ENCODE assay signal across 1 cellular context in the genomic region with DNA sequence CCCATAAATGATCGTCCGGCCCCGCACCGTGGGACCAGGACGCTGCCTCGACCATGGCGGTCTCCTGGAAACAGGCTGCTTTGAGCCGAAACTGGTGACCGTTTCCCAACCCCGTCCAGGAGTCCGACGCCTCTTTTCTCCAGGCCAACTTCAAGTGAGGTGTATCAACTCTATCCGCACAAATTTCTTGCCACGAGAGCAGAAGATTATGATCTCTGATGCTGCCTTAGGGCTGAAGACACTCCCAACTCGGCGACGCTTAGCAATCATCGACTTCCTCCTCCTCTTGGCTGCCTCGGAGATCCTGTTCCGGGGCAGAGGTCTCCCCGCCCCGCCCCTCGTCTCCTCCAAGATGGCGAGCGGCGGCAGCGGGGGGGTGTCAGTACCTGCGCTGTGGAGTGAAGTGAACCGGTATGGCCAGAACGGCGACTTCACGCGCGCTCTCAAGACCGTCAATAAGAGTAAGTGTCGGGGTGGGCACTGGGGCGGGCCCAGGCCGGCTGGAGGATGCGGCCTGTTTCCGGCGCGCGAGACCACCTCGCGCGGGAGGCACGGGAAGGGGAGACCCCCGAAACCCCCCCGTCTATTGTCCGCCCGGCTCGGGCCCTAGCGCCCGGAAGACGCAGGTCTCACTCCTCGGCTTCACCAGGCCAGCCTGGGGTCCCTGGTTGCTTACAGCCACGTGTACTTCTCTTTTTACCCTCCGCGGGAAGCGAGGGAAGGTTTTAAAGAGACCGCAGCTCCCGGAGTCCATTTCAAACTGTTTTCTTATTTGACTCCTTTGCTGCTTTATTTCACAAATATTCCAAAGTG.
TF ChIP-seq lines count a peak whose summit lies in the region.

A gene with protein sequence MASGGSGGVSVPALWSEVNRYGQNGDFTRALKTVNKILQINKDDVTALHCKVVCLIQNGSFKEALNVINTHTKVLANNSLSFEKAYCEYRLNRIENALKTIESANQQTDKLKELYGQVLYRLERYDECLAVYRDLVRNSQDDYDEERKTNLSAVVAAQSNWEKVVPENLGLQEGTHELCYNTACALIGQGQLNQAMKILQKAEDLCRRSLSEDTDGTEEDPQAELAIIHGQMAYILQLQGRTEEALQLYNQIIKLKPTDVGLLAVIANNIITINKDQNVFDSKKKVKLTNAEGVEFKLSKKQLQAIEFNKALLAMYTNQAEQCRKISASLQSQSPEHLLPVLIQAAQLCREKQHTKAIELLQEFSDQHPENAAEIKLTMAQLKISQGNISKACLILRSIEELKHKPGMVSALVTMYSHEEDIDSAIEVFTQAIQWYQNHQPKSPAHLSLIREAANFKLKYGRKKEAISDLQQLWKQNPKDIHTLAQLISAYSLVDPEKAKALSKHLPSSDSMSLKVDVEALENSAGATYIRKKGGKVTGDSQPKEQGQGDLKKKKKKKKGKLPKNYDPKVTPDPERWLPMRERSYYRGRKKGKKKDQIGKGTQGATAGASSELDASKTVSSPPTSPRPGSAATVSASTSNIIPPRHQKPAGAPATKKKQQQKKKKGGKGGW (plus strand): TSS at position 334 of the 813 bp plus-strand sequence. CDS start 19 bp downstream, at position 353.

TF ChIP-seq in HepG2, 621 proteins besides CTCF, POLR2A, EP300 and RAD21 (continued from another document and continues in another):
- peak; percentile 34; the same call in 1 of the 2 replicates for TF ChIP-seq ZBTB40 (IDR thresholded peaks at IDR 0.05)
- TF ChIP-seq ZBTB40 (CRISPR knock-in tag; IDR thresholded peaks at IDR 0.05) = no peak
- TF ChIP-seq, protein P1, sequence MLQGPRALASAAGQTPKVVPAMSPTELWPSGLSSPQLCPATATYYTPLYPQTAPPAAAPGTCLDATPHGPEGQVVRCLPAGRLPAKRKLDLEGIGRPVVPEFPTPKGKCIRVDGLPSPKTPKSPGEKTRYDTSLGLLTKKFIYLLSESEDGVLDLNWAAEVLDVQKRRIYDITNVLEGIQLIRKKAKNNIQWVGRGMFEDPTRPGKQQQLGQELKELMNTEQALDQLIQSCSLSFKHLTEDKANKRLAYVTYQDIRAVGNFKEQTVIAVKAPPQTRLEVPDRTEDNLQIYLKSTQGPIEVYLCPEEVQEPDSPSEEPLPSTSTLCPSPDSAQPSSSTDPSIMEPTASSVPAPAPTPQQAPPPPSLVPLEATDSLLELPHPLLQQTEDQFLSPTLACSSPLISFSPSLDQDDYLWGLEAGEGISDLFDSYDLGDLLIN (CRISPR knock-in tag; IDR thresholded peaks at IDR 0.05; ENCODE audit: borderline replicate concordance) = no peak
- TF ChIP-seq ZNF329 (CRISPR knock-in tag; IDR thresholded peaks at IDR 0.05; ENCODE audit: low read depth) = no peak
- TF ChIP-seq USF2 (IDR thresholded peaks at IDR 0.05; ENCODE audit: low read depth, low read length) = no peak
- no peak for TF ChIP-seq USF2 (CRISPR knock-in tag; IDR thresholded peaks at IDR 0.05; ENCODE audit: borderline replicate concordance)
- no peak for TF ChIP-seq ZNF776 (CRISPR knock-in tag; IDR thresholded peaks at IDR 0.05)
- no peak for TF ChIP-seq ZNF101 (CRISPR knock-in tag; IDR thresholded peaks at IDR 0.05; ENCODE audit: borderline replicate concordance, low read depth)
- TF ChIP-seq, protein P2, sequence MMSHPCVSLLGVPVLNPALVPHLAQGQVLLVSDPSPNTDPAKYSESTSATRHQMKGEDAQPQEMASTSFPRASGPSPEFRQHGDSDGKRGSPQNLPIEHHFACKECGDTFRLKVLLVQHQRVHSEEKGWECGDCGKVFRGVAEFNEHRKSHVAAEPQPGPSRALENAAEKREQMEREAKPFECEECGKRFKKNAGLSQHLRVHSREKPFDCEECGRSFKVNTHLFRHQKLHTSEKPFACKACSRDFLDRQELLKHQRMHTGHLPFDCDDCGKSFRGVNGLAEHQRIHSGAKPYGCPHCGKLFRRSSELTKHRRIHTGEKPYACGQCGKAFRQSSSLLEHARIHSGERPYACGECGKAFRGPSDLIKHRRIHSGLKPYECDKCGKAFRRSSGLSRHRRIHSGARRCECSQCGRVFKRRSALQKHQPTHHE (CRISPR knock-in tag; IDR thresholded peaks at IDR 0.05; ENCODE audit: borderline replicate concordance) = no peak
- no peak for TF ChIP-seq NFE2 (CRISPR knock-in tag; IDR thresholded peaks at IDR 0.05)
- peak; percentile 46; the same call in 1 of the 2 replicates for TF ChIP-seq CBX5 (CRISPR knock-in tag; IDR thresholded peaks at IDR 0.05; ENCODE audit: borderline replicate concordance)
- no peak for TF ChIP-seq SMAD9 (CRISPR knock-in tag; IDR thresholded peaks at IDR 0.05)
- TF ChIP-seq ZSCAN29 (CRISPR knock-in tag; conservative IDR thresholded peaks at IDR 0.05) = 0 out of 2 replicates have a peak, but pooled peaks have one; percentile 53
- no peak for TF ChIP-seq ZFP62 (CRISPR knock-in tag; IDR thresholded peaks at IDR 0.05)
- TF ChIP-seq CREB1 (IDR thresholded peaks at IDR 0.05) = 0 out of 2 replicates have a peak, but pooled peaks have one; percentile 23
- no peak for TF ChIP-seq CREB1 (CRISPR knock-in tag; IDR thresholded peaks at IDR 0.05)
- no peak for TF ChIP-seq EHMT2 (IDR thresholded peaks at IDR 0.05; ENCODE audit: borderline replicate concordance, low read depth, low read length)
- TF ChIP-seq HDAC6 (IDR thresholded peaks at IDR 0.05; ENCODE audit: low read depth, low read length) = no peak
- TF ChIP-seq NFIC (IDR thresholded peaks at IDR 0.05; ENCODE audit: low read length) = no peak
- TF ChIP-seq ZNF138 (CRISPR knock-in tag; IDR thresholded peaks at IDR 0.05; ENCODE audit: low read depth) = no peak
- peak; percentile 74 for TF ChIP-seq MED8 (CRISPR knock-in tag; IDR thresholded peaks at IDR 0.05; ENCODE audit: insufficient replicate concordance)
- peak; percentile 50; the same call in 1 of the 2 replicates for TF ChIP-seq ZNF510 (CRISPR knock-in tag; IDR thresholded peaks at IDR 0.05; ENCODE audit: low read depth)
- no peak for TF ChIP-seq ZFYVE20 (CRISPR knock-in tag; IDR thresholded peaks at IDR 0.05; ENCODE audit: borderline replicate concordance, low read depth)
- no peak for TF ChIP-seq ARID3A (IDR thresholded peaks at IDR 0.05; ENCODE audit: low read depth, low read length)
- no peak for TF ChIP-seq RFX5 (IDR thresholded peaks at IDR 0.05; ENCODE audit: low read depth, low read length)
- TF ChIP-seq ZNF781 (CRISPR knock-in tag; IDR thresholded peaks at IDR 0.05; ENCODE audit: borderline replicate concordance, not compliant biosample characterization) = no peak
- no peak for TF ChIP-seq ZNF724P (CRISPR knock-in tag; IDR thresholded peaks at IDR 0.05; ENCODE audit: borderline replicate concordance)
- TF ChIP-seq FUBP1 (CRISPR knock-in tag; IDR thresholded peaks at IDR 0.05; ENCODE audit: borderline replicate concordance) = no peak
- no peak for TF ChIP-seq GLI4 (CRISPR knock-in tag; IDR thresholded peaks at IDR 0.05; ENCODE audit: borderline replicate concordance)
- TF ChIP-seq ZNF850 (CRISPR knock-in tag; conservative IDR thresholded peaks at IDR 0.05) = no peak
- no peak for TF ChIP-seq SOX13 (IDR thresholded peaks at IDR 0.05)
- TF ChIP-seq SOX13 (CRISPR knock-in tag; conservative IDR thresholded peaks at IDR 0.05 in 1 of 2, IDR thresholded peaks at IDR 0.05 in 1 of 2) = no peak
- no peak for TF ChIP-seq ZNF597 (CRISPR knock-in tag; IDR thresholded peaks at IDR 0.05)
- TF ChIP-seq ATF7-NPFF (CRISPR knock-in tag; IDR thresholded peaks at IDR 0.05; ENCODE audit: low read depth) = no peak
